Comparison of ENCODE assay signal across 10 cellular contexts in the genomic region with DNA sequence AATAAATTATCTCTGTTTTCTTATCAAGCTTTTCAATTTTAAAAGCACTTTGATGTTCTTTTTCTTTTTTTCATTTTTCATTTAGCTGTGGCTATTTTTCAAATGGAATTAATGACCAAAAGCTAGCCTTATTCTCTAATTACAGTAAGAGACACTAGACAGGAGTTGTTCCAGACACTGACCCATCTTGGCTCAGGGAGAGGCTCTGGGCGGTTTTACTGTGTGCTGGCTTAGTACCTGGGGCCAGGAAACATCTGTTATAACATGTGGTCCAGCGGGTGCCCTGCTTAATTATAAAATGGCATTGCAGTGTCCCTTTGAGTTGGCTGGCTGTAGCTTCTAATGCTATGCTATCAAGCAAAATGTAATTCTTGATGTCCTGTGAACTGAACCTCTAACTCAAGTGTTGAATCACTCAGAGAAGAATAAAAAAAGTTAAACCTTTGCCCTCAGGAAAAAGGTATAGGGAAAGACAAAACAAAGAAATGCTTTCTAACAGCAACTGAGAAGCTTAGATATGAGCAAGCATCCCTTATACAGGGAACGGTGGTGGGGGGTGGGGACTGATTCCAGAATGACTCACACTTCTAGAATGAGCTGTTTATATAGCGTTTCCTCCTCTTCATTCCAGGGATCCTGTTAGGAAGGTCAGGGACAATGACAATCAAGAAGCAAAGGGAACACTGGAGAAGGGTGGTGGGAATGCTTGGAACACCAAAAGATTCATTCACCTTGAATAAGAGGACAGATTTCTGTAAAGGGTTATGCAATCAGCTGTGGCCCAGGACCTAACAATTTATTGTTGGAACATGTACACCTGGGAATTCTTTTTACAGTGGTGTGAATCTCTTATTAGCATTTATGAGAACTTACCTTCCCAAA.
DNase-seq lines count a peak whose midpoint lies in the region; TF ChIP-seq lines count a peak whose summit lies in the region.
"Had no signal": no experiment of that assay in that cellular context is flagged by ENCODE, and none has a peak within 500 bp of the region (broad histone marks: within the 10 kb centered on the region; RNA-seq: fewer than 3 reads in every experiment).

No MANE protein-coding gene starts in this region.

- no peaks in the 10 kb centered on the region for H3K27me3 Mint-ChIP-seq in nephron progenitor cell (ENCODE audit: low read depth, poor library complexity)

- no peaks in the 10 kb centered on the region for H3K36me3 Mint-ChIP-seq in nephron progenitor cell (ENCODE audit: low read depth)

- H3K4me1 Mint-ChIP-seq in nephron progenitor cell, result peaks cover 14% of the 10 kb centered on the region

- H3K9me3 Mint-ChIP-seq in nephron progenitor cell, result no peaks in the 10 kb centered on the region
- H3K9me3 Mint-ChIP-seq: IgD-negative memory B cell had no signal

- H3K4me3 Mint-ChIP-seq in nephron progenitor cell, result no peak overlapping the region
- H3K4me3 Mint-ChIP-seq: IgD-negative memory B cell had no signal

- peak overlapping the region; percentile 33 for H3K27ac Mint-ChIP-seq in nephron progenitor cell
- H3K27ac Mint-ChIP-seq: IgD-negative memory B cell had no signal

- peak; percentile 33 for DNase-seq in DMS 273 treated with DMSO at 0.1 percent for 48 hours (lab: John Stamatoyannopoulos, UW)
- DNase-seq in NCI-H82 treated with DMSO at 0.1 percent for 48 hours (lab: John Stamatoyannopoulos, UW; ENCODE audit: unreplicated experiment), result peak; percentile 53
- peak; percentile 48 for DNase-seq in fibroblast of gingiva (ENCODE audit: low read depth)
- DNase-seq in nephron progenitor cell, result no peak
- no peak for DNase-seq in NCI-H2081 treated with DMSO at 0.1 percent for 48 hours (lab: John Stamatoyannopoulos, UW)
- DNase-seq in central memory CD4-positive, alpha-beta T cell, result no peak
- DNase-seq in activated effector memory CD4-positive, alpha-beta T cell treated with anti-CD3 and anti-CD28 coated beads, Interleukin-2, amount 50 U/mL, for 16 hours, result no peak
- no peak for DNase-seq in NCI-H1930 (lab: John Stamatoyannopoulos, UW)
- DNase-seq: stimulated activated naive CD8-positive, alpha-beta T cell treated with anti-CD3 and anti-CD28 coated beads, Interleukin-15, Interleukin-2, amounts not matched to agents 100 U/mL and 50 U/mL, for 24 hours had no signal

- no peak for TF ChIP-seq CTCF in nephron progenitor cell (IDR thresholded peaks at IDR 0.05)

Comparison
In these comparisons a context has a peak if more than half of its experiments do, and no peak if none do; other contexts are left out.
1. DNase-seq: peak in DMS 273 treated with DMSO at 0.1 percent for 48 hours (single experiment), NCI-H82 treated with DMSO at 0.1 percent for 48 hours (single experiment) and fibroblast of gingiva (single experiment); none in nephron progenitor cell (single experiment), NCI-H2081 treated with DMSO at 0.1 percent for 48 hours (single experiment), central memory CD4-positive, alpha-beta T cell (single experiment), activated effector memory CD4-positive, alpha-beta T cell treated with anti-CD3 and anti-CD28 coated beads, Interleukin-2, amount 50 U/mL, for 16 hours (single experiment) and NCI-H1930 (0 of 2).